In the genomic region with DNA sequence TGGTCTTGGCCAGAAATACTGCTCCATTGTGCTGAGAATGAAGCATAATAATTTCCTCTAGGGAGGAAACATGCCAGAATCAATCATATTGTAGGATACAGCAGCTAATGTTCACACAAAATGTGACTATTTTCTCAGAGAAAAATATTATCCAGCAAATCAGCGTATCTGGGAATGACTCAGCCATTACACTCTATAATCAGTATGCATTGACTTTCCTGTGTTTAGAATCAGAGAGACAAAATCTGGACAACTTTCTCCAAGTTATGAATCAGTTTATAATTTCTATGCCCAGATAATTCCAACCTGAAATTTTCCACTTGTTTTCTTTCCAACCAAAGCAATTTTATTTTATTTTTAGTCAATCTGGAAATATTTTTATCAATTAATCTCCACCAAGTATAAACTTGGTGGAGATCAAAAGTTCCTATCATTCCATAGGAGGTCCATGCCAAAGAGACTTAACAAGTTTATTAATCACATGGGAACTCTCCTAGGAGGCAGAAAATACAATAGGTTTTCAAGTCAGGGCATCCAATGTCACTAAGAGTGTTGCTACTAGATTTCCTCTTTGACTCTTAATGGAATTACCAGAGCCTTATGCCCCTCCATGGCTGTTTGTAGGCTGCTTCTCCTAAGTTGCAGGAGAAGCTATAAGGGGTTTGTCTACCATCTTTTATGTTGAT, we compare ENCODE assay signal across 19 cellular contexts. TPM values are rescaled to one million over a fixed set of nuclear protein-coding genes. Genes with fewer than 3 reads are reported as not detected.
"Had no signal": no experiment of that assay in that cellular context is flagged by ENCODE, and none has a peak within 500 bp of the region (broad histone marks: within the 10 kb centered on the region; RNA-seq: fewer than 3 reads in every experiment).

No MANE protein-coding gene starts in this region.

- H3K4me1 Mint-ChIP-seq: activated CD4-positive, alpha-beta T cell treated with anti-CD3 and anti-CD28 coated beads, Interleukin-2, amount 10 ng/mL, durations not matched to agents 7 days and 5 days; nephron had no signal

- H3K9me3 Mint-ChIP-seq: activated CD4-positive, alpha-beta T cell treated with anti-CD3 and anti-CD28 coated beads, Interleukin-2, amount 10 ng/mL, durations not matched to agents 7 days and 5 days; activated naive CD4-positive, alpha-beta T cell treated with anti-CD3 and anti-CD28 coated beads for 36 hours; endodermal cell; T-helper 1 cell treated with Interleukin-12 subunit alpha and Interleukin-12 subunit beta and Interleukin-4 antibody, amounts not matched to agents 30 μg/mL and 1 μg/mL, for 36 hours had no signal

- H3K4me3 Mint-ChIP-seq: activated CD4-positive, alpha-beta T cell treated with anti-CD3 and anti-CD28 coated beads, Interleukin-2, amount 10 ng/mL, durations not matched to agents 7 days and 5 days; activated naive CD4-positive, alpha-beta T cell treated with anti-CD3 and anti-CD28 coated beads for 36 hours; endodermal cell; nephron; T-helper 1 cell treated with Interleukin-12 subunit alpha and Interleukin-12 subunit beta and Interleukin-4 antibody, amounts not matched to agents 30 μg/mL and 1 μg/mL, for 36 hours had no signal

- ATAC-seq: esophagus mucosa; heart left ventricle; left lung; psoas muscle; stimulated activated naive CD8-positive, alpha-beta T cell treated with anti-CD3 and anti-CD28 coated beads, Interleukin-15, Interleukin-2, amounts not matched to agents 100 U/mL and 50 U/mL, for 24 hours had no signal

- DNase-seq: activated CD4-positive, alpha-beta T cell treated with anti-CD3 and anti-CD28 coated beads, Interleukin-2, amount 10 ng/mL, durations not matched to agents 7 days and 5 days; activated CD8-positive, alpha-beta memory T cell treated with anti-CD3 and anti-CD28 coated beads for 24 hours; activated naive CD4-positive, alpha-beta T cell treated with anti-CD3 and anti-CD28 coated beads for 36 hours; endodermal cell; foreskin melanocyte; heart left ventricle; islet precursor cell; left lung; mesenchymal stem cell; occipital lobe; psoas muscle; sigmoid colon; stimulated activated CD4-positive, alpha-beta T cell treated with anti-CD3 and anti-CD28 coated beads, Interleukin-12 subunit alpha, Interleukin-12 subunit beta, amount 100 ng/mL, for 4 hours; stimulated activated CD4-positive, alpha-beta T cell treated with anti-CD3 and anti-CD28 coated beads, Interleukin-2, amount 100 ng/mL, for 48 hours; stimulated activated naive CD8-positive, alpha-beta T cell treated with anti-CD3 and anti-CD28 coated beads, Interleukin-15, Interleukin-2, amounts not matched to agents 100 U/mL and 50 U/mL, for 24 hours had no signal

- H3K27ac Mint-ChIP-seq: activated CD4-positive, alpha-beta T cell treated with anti-CD3 and anti-CD28 coated beads, Interleukin-2, amount 10 ng/mL, durations not matched to agents 7 days and 5 days; activated naive CD4-positive, alpha-beta T cell treated with anti-CD3 and anti-CD28 coated beads for 36 hours; endodermal cell; nephron; T-helper 1 cell treated with Interleukin-12 subunit alpha and Interleukin-12 subunit beta and Interleukin-4 antibody, amounts not matched to agents 30 μg/mL and 1 μg/mL, for 36 hours had no signal

RNA-seq across cellular contexts. Expression of a gene that starts 36.4 kb away (rescaled TPM):
- total RNA-seq: activated CD4-positive, alpha-beta T cell treated with anti-CD3 and anti-CD28 coated beads, Interleukin-2, amount 10 ng/mL, durations not matched to agents 7 days and 5 days; activated naive CD4-positive, alpha-beta T cell treated with anti-CD3 and anti-CD28 coated beads for 36 hours; dermis microvascular lymphatic vessel endothelial cell; endodermal cell; esophagus mucosa had no signal
